8 cellular contexts compared by ENCODE assay signal in the genomic region with DNA sequence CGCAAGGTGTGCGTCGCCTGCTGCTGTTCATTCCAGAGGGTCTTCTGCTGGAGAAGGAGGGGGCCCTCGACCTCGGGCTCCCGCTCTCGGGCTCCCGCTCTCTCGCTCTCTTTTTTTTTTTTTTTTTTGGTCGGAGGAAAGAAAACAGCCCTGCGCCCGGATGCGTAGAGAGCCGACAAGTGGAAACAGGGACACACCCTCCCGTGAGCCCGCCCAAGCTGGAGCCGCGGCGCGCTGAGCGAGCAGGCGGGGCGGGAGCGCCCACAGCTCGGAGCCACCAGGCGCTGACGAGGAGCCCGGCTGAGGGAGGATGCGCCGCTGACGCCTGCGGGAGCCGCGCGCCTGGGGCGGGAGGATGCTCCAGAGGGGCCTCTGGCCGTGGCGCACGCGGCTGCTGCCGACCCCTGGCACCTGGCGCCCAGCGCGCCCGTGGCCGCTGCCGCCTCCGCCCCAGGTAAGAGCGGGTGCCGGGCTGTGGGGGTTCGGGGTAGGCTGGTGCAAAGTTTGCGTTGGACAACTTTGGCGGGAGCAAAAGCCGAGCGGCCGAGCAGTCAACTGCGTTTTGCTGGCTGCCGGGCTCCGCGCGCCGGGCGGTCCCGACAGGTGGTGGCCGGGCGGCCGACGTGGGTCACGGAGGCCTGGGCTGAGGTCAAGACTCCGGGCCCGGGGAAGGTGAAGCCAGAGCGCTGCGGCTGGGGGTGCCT. TPM values are rescaled to one million over a fixed set of nuclear protein-coding genes. Genes with fewer than 3 reads are reported as not detected.
DNase-seq lines count a peak whose midpoint lies in the region; ATAC-seq and TF ChIP-seq lines count a peak whose summit lies in the region.

Gene MCUB, plus strand, starts transcription at position 264 of the 704 bp plus-strand sequence. Its CDS starts 92 bp downstream, at position 356.

- H3K27ac ChIP-seq in AG04450 (ENCODE audit: low read depth, low read length): peak within 1 kb of the TSS; percentile 82

- ATAC-seq in GM18873 (IDR thresholded peaks at IDR 0.05; ENCODE audit: low FRiP score, unreplicated experiment) (peak; percentile 85), HG03108 (IDR thresholded peaks at IDR 0.05; ENCODE audit: unreplicated experiment) (peak; percentile 91)

- DNase-seq in AG04450 (ENCODE audit: low read depth, low spot score) (peak; percentile 71), NCI-H345 treated with DMSO at 0.1 percent for 48 hours (lab: John Stamatoyannopoulos, UW; ENCODE audit: unreplicated experiment) (peak; percentile 42), cerebellum (ENCODE audit: low spot score) (peak; percentile 31), kidney glomerular epithelial cell (lab: John Stamatoyannopoulos, UW) (peak; percentile 62)
- peak; percentile 86 for DNase-seq in activated CD4-positive, CD25-positive, alpha-beta regulatory T cell treated with anti-CD3 and anti-CD28 coated beads, Interleukin-2, amount 50 U/mL, for 72 hours
- DNase-seq in stimulated activated CD4-positive, alpha-beta T cell treated with anti-CD3 and anti-CD28 coated beads, Interleukin-1b, Interleukin-23, amount 100 ng/mL, for 1 hour (ENCODE audit: low read depth in 2 of 2): peak; percentile 62 to 81

- H3K4me3 ChIP-seq in AG04450 (ENCODE audit: low read depth, low read length): peak within 1 kb of the TSS; percentile 72

- no peaks in the 10 kb centered on the region for H3K27me3 ChIP-seq in AG04450 (ENCODE audit: control insufficient read depth, insufficient read depth, low read length)

- POLR2A ChIA-PET in AG04450 (lab: Yijun Ruan, JAX): interaction anchor here (0.6 to 0.7 kb wide), 5 partner anchors 26 to 816 kb away, joined by 3 to 7 read pairs (median 5); no protein-coding TSS in a partner anchor

- no peak for TF ChIP-seq CTCF in AG04450 (IDR thresholded peaks at IDR 0.05; ENCODE audit: low read depth, low read length)

- peaks cover 7% of the 10 kb centered on the region; the same call in 1 of the 2 replicates for H3K9me3 ChIP-seq in AG04450 (ENCODE audit: control insufficient read depth, insufficient read depth, low read length)

- CTCF ChIA-PET in AG04450 (lab: Charles Lee): no interaction called here

RNA-seq across cellular contexts. Expression of gene MCUB, which starts in this region (rescaled TPM):
- 13.7 and 16.8 TPM in 2 replicates for polyA plus RNA-seq in AG04450 (2011; rRNA removed)
- 6.8 and 8.5 TPM in 2 replicates for polyA minus RNA-seq in AG04450 (2011; rRNA and poly(A)+ RNA removed)
- 10.6 TPM for total RNA-seq in cerebellum

Comparison
In these comparisons a context has a peak if more than half of its experiments do, and no peak if none do; other contexts are left out.
1. Peak in every context shown above with its lines: DNase-seq, ATAC-seq, H3K4me3 ChIP-seq and H3K27ac ChIP-seq.
2. DNase-seq: peak in every context shown above with its lines; median percentile 86 in activated CD4-positive, CD25-positive, alpha-beta regulatory T cell treated with anti-CD3 and anti-CD28 coated beads, Interleukin-2, amount 50 U/mL, for 72 hours; 72 in stimulated activated CD4-positive, alpha-beta T cell treated with anti-CD3 and anti-CD28 coated beads, Interleukin-1b, Interleukin-23, amount 100 ng/mL, for 1 hour; 71 in AG04450; 62 in kidney glomerular epithelial cell; 42 in NCI-H345 treated with DMSO at 0.1 percent for 48 hours; 31 in cerebellum.